In the genomic region with DNA sequence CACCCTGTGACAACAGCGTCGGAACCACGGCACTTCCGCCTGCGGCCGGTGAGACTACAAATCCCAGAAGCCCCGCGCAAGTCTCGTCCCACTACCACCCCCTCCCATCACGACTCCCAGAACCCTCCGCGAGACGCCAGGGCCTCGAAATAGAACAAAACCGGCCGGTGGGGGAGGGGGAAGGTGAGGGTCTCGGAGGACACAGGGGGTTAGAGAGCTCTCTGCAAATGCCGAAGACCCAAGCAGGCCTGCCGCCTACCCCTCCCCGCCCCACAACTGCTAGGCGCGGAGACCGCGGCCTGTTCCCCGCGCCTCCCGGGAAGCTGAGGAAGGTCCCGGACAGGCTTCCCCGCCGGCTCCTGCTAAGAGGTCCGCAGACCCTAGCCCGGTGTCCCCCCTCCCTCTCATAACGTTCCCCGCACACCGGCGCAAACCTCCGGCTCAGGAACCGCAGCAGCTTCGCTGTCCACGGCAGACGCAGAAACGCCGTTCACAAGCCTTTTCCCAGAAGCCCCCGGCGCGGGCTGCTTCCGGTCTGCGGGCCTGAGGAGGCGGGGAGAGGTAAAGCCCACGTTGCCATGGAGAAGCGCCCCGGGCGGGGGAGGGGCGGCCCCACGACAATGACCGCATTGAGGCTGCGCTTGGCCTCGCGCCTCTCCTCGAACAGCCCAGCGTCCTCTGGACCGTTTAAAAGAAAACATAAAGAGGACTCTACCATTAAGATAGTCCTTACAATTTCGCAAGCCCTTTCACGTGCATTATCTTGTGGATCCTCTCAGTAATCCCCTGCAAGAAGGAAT, we compare ENCODE assay signal across 1 cellular context.
TF ChIP-seq lines count a peak whose summit lies in the region.

Gene ZNF24, minus strand, starts transcription at position 485 of the 800 bp plus-strand sequence. CDS start 3,770 bp downstream, outside the sequence.

TF ChIP-seq in K562, 482 proteins besides CTCF, POLR2A, EP300 and RAD21 (continued from another document and continues in another):
- TF ChIP-seq, protein P1, sequence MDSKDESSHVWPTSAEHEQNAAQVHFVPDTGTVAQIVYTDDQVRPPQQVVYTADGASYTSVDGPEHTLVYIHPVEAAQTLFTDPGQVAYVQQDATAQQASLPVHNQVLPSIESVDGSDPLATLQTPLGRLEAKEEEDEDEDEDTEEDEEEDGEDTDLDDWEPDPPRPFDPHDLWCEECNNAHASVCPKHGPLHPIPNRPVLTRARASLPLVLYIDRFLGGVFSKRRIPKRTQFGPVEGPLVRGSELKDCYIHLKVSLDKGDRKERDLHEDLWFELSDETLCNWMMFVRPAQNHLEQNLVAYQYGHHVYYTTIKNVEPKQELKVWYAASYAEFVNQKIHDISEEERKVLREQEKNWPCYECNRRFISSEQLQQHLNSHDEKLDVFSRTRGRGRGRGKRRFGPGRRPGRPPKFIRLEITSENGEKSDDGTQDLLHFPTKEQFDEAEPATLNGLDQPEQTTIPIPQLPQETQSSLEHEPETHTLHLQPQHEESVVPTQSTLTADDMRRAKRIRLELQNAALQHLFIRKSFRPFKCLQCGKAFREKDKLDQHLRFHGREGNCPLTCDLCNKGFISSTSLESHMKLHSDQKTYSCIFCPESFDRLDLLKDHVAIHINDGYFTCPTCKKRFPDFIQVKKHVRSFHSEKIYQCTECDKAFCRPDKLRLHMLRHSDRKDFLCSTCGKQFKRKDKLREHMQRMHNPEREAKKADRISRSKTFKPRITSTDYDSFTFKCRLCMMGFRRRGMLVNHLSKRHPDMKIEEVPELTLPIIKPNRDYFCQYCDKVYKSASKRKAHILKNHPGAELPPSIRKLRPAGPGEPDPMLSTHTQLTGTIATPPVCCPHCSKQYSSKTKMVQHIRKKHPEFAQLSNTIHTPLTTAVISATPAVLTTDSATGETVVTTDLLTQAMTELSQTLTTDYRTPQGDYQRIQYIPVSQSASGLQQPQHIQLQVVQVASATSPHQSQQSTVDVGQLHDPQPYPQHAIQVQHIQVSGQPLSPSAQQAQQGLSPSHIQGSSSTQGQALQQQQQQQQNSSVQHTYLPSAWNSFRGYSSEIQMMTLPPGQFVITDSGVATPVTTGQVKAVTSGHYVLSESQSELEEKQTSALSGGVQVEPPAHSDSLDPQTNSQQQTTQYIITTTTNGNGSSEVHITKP (IDR thresholded peaks at IDR 0.05; ENCODE audit: partially characterized antibody) = peak; percentile 92
- TF ChIP-seq HDAC2 (IDR thresholded peaks at IDR 0.05) (peak; percentile 54; the same call in 1 of the 2 replicates), THRAP3 (IDR thresholded peaks at IDR 0.05; ENCODE audit: borderline replicate concordance) (no peak), MYBL2 (IDR thresholded peaks at IDR 0.05; ENCODE audit: low read depth) (peak; percentile 70; the same call in 1 of the 2 replicates), MYBL2 (CRISPR knock-in tag; IDR thresholded peaks at IDR 0.05; ENCODE audit: borderline replicate concordance) (no peak), RB1 (IDR thresholded peaks at IDR 0.05; ENCODE audit: low read depth) (peak; percentile 35; the same call in 1 of the 2 replicates), SMARCE1 (IDR thresholded peaks at IDR 0.05) (peak; percentile 23), ETS2 (tag; IDR thresholded peaks at IDR 0.05; ENCODE audit: borderline replicate concordance, poor library complexity, severe bottlenecking) (no peak), GMEB1 (CRISPR knock-in tag; IDR thresholded peaks at IDR 0.05) (peak; percentile 62), POU5F1 (IDR thresholded peaks at IDR 0.05; ENCODE audit: borderline replicate concordance, low read depth, low read length, partially characterized antibody) (peak; percentile 33), GABPB1 (CRISPR knock-in tag; IDR thresholded peaks at IDR 0.05) (peak; percentile 84; the same call in 1 of the 2 replicates), NR2C1 (IDR thresholded peaks at IDR 0.05) (no peak), NR2C1 (tag; IDR thresholded peaks at IDR 0.05) (peak; percentile 63), DPF2 (IDR thresholded peaks at IDR 0.05) (peak; percentile 42; the same call in 1 of the 2 replicates), SMAD4 (CRISPR knock-in tag; conservative IDR thresholded peaks at IDR 0.05) (peak; percentile 85; the same call in 1 of the 2 replicates), HMGXB4 (CRISPR knock-in tag; IDR thresholded peaks at IDR 0.05) (0 out of 2 replicates have a peak, but pooled peaks have one; percentile 47), CREB1 (IDR thresholded peaks at IDR 0.05) (peak; percentile 65), CREB1 (CRISPR knock-in tag; IDR thresholded peaks at IDR 0.05) (peak; percentile 52), ETV1 (tag; conservative IDR thresholded peaks at IDR 0.05; ENCODE audit: low read depth) (peak; percentile 96), HNRNPLL (IDR thresholded peaks at IDR 0.05; ENCODE audit: low read depth, low read length, poor library complexity, severe bottlenecking) (peak; percentile 40), FOXK2 (conservative IDR thresholded peaks at IDR 0.05 in 1 of 2, IDR thresholded peaks at IDR 0.05 in 1 of 2; ENCODE audit: low read depth in 2 of 2) (peak; percentile 48 to 53; a peak in 3 of 4 replicates), GTF2E2 (tag; IDR thresholded peaks at IDR 0.05) (peak; percentile 21; the same call in 1 of the 2 replicates), ZSCAN29 (IDR thresholded peaks at IDR 0.05) (0 out of 2 replicates have a peak, but pooled peaks have one; percentile 37), BRD4 (IDR thresholded peaks at IDR 0.05) (peak; percentile 96), EGR1 (conservative IDR thresholded peaks at IDR 0.05) (peak; percentile 78), ZNF263 (CRISPR knock-in tag; IDR thresholded peaks at IDR 0.05; ENCODE audit: borderline replicate concordance) (peak; percentile 41; the same call in 1 of the 2 replicates), BCL6 (CRISPR knock-in tag; IDR thresholded peaks at IDR 0.05) (no peak), SAFB (IDR thresholded peaks at IDR 0.05; ENCODE audit: borderline replicate concordance, low read depth, low read length) (peak; percentile 24; the same call in 1 of the 2 replicates), SP2 (IDR thresholded peaks at IDR 0.05; ENCODE audit: extremely low read depth, low read depth, low read length, poor library complexity, severe bottlenecking) (no peak), KLF13 (tag; IDR thresholded peaks at IDR 0.05; ENCODE audit: borderline replicate concordance, low read depth) (0 out of 2 replicates have a peak, but pooled peaks have one; percentile 26), CREM (IDR thresholded peaks at IDR 0.05; ENCODE audit: low read depth) (peak; percentile 87)
- TF ChIP-seq, protein P2, sequence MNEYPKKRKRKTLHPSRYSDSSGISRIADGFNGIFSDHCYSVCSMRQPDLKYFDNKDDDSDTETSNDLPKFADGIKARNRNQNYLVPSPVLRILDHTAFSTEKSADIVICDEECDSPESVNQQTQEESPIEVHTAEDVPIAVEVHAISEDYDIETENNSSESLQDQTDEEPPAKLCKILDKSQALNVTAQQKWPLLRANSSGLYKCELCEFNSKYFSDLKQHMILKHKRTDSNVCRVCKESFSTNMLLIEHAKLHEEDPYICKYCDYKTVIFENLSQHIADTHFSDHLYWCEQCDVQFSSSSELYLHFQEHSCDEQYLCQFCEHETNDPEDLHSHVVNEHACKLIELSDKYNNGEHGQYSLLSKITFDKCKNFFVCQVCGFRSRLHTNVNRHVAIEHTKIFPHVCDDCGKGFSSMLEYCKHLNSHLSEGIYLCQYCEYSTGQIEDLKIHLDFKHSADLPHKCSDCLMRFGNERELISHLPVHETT (CRISPR knock-in tag; conservative IDR thresholded peaks at IDR 0.05 in 1 of 2, IDR thresholded peaks at IDR 0.05 in 1 of 2) = peak in 1 of 2 experiments; percentile 70; a peak in 2 of 4 replicates
- TF ChIP-seq, protein P3, sequence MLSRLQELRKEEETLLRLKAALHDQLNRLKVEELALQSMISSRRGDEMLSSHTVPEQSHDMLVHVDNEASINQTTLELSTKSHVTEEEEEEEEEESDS (CRISPR knock-in tag; IDR thresholded peaks at IDR 0.05) = no peak
- TF ChIP-seq, protein P4, sequence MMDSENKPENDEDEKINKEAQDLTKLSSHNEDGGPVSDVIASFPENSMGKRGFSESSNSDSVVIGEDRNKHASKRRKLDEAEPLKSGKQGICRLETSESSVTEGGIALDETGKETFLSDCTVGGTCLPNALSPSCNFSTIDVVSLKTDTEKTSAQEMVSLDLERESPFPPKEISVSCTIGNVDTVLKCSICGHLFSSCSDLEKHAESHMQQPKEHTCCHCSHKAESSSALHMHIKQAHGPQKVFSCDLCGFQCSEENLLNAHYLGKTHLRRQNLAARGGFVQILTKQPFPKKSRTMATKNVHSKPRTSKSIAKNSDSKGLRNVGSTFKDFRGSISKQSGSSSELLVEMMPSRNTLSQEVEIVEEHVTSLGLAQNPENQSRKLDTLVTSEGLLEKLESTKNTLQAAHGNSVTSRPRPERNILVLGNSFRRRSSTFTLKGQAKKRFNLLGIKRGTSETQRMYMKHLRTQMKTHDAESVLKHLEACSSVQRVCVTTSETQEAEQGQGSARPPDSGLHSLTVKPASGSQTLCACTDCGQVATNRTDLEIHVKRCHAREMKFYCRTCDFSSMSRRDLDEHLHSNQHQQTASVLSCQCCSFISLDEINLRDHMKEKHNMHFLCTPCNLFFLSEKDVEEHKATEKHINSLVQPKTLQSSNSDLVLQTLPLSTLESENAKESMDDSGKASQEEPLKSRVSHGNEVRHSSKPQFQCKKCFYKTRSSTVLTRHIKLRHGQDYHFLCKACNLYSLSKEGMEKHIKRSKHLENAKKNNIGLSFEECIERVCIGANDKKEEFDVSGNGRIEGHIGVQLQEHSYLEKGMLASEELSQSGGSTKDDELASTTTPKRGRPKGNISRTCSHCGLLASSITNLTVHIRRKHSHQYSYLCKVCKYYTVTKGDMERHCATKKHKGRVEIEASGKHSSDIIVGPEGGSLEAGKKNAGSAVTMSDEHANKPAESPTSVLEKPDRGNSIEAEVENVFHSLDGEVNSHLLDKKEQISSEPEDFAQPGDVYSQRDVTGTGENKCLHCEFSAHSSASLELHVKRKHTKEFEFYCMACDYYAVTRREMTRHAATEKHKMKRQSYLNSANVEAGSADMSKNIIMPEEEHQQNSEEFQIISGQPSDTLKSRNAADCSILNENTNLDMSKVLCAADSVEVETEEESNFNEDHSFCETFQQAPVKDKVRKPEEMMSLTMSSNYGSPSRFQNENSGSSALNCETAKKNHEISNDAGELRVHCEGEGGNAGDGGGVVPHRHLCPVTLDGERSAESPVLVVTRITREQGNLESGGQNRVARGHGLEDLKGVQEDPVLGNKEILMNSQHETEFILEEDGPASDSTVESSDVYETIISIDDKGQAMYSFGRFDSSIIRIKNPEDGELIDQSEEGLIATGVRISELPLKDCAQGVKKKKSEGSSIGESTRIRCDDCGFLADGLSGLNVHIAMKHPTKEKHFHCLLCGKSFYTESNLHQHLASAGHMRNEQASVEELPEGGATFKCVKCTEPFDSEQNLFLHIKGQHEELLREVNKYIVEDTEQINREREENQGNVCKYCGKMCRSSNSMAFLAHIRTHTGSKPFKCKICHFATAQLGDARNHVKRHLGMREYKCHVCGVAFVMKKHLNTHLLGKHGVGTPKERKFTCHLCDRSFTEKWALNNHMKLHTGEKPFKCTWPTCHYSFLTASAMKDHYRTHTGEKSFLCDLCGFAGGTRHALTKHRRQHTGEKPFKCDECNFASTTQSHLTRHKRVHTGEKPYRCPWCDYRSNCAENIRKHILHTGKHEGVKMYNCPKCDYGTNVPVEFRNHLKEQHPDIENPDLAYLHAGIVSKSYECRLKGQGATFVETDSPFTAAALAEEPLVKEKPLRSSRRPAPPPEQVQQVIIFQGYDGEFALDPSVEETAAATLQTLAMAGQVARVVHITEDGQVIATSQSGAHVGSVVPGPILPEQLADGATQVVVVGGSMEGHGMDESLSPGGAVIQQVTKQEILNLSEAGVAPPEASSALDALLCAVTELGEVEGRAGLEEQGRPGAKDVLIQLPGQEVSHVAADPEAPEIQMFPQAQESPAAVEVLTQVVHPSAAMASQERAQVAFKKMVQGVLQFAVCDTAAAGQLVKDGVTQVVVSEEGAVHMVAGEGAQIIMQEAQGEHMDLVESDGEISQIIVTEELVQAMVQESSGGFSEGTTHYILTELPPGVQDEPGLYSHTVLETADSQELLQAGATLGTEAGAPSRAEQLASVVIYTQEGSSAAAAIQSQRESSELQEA (IDR thresholded peaks at IDR 0.05; ENCODE audit: low read depth) = no peak
- TF ChIP-seq, protein P5, sequence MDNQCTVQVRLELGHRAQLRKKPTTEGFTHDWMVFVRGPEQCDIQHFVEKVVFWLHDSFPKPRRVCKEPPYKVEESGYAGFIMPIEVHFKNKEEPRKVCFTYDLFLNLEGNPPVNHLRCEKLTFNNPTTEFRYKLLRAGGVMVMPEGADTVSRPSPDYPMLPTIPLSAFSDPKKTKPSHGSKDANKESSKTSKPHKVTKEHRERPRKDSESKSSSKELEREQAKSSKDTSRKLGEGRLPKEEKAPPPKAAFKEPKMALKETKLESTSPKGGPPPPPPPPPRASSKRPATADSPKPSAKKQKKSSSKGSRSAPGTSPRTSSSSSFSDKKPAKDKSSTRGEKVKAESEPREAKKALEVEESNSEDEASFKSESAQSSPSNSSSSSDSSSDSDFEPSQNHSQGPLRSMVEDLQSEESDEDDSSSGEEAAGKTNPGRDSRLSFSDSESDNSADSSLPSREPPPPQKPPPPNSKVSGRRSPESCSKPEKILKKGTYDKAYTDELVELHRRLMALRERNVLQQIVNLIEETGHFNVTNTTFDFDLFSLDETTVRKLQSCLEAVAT (IDR thresholded peaks at IDR 0.05) = peak in 1 of 2 experiments; percentile 56; a peak in 1 of 4 replicates
